33 cellular contexts compared by ENCODE assay signal in genomic region chr3:185131602-185132256, GRCh38. TPM values are rescaled to one million over a fixed set of nuclear protein-coding genes. Genes with fewer than 3 reads are reported as not detected.
"Had no signal": no experiment of that assay in that cellular context is flagged by ENCODE, and none has a peak within 500 bp of the region (broad histone marks: within the 10 kb centered on the region; RNA-seq: fewer than 3 reads in every experiment).

No MANE protein-coding gene starts in this region.

- H3K9me3 Mint-ChIP-seq: activated B cell treated with CpG ODN at 0.5 μM for 24 hours; activated CD8-positive, alpha-beta T cell treated with anti-CD3 and anti-CD28 coated beads for 36 hours; activated T-cell treated with anti-CD3 and anti-CD28 coated beads, Interleukin-2, amount 50 U/mL, for 4 hours; activated T-helper 17 cell treated with anti-CD3 and anti-CD28 coated beads, Interleukin-2, amount 50 U/mL, for 72 hours; central memory CD8-positive, alpha-beta T cell; effector memory CD8-positive, alpha-beta T cell; T-cell; T-helper 1 cell treated with Interleukin-12 subunit alpha and Interleukin-12 subunit beta and Interleukin-4 antibody, amounts not matched to agents 30 μg/mL and 1 μg/mL, for 36 hours had no signal

- H3K27me3 ChIP-seq: brain microvascular endothelial cell, esophagus muscularis mucosa, gastrocnemius medialis had no signal

- FAIRE-seq: astrocyte, bronchial epithelial cell had no signal

- H3K4me3 ChIP-seq: esophagus muscularis mucosa, gastrocnemius medialis had no signal

- DNase-seq: activated B cell treated with CpG ODN at 0.5 μM for 24 hours; activated CD4-positive, alpha-beta T cell treated with anti-CD3 and anti-CD28 coated beads for 48 hours; activated CD4-positive, alpha-beta T cell treated with anti-CD3 and anti-CD28 coated beads, Interleukin-2, amount 50 U/mL, for 1 hour; activated CD4-positive, alpha-beta T cell treated with anti-CD3 and anti-CD28 coated beads, Interleukin-2, amount 50 U/mL, for 48 hours; activated CD8-positive, alpha-beta memory T cell treated with anti-CD3 and anti-CD28 coated beads for 24 hours; activated CD8-positive, alpha-beta T cell treated with anti-CD3 and anti-CD28 coated beads for 36 hours; activated effector memory CD4-positive, alpha-beta T cell treated with Interleukin-2 at 50 U/mL for 16 hours; activated gamma-delta T cell treated with Interleukin-2 at 50 U/mL for 16 hours; activated naive CD4-positive, alpha-beta T cell treated with anti-CD3 and anti-CD28 coated beads, Interleukin-2, amount 50 U/mL, for 16 hours; activated naive CD4-positive, alpha-beta T cell treated with Interleukin-2 at 50 U/mL for 16 hours; activated T-cell treated with anti-CD3 and anti-CD28 coated beads, Interleukin-2, amount 50 U/mL, for 4 hours; amniotic stem cell; anterior cingulate cortex; brain microvascular endothelial cell; cortex of kidney; dermis blood vessel endothelial cell; effector CD4-positive, alpha-beta T cell; effector memory CD8-positive, alpha-beta T cell; erythroblast; foreskin keratinocyte; gastrocnemius medialis; glutamatergic neuron; T-cell; T-helper 9 cell; WERI-Rb-1 had no signal

- H3K36me3 ChIP-seq: brain microvascular endothelial cell, esophagus muscularis mucosa, gastrocnemius medialis, WERI-Rb-1 had no signal

- H3K36me3 Mint-ChIP-seq: activated naive CD8-positive, alpha-beta T cell; T-cell had no signal

- ATAC-seq: activated CD4-positive, CD25-positive, alpha-beta regulatory T cell treated with anti-CD3 and anti-CD28 coated beads, Interleukin-2, amount 50 U/mL, for 24 hours; activated CD8-positive, alpha-beta T cell treated with anti-CD3 and anti-CD28 coated beads for 36 hours; activated T-cell treated with anti-CD3 and anti-CD28 coated beads, Interleukin-2, amount 50 U/mL, for 4 hours; activated T-helper 17 cell treated with anti-CD3 and anti-CD28 coated beads, Interleukin-2, amount 50 U/mL, for 72 hours; effector memory CD8-positive, alpha-beta T cell; foreskin keratinocyte; gastrocnemius medialis; T-cell had no signal

- H3K27ac ChIP-seq: brain microvascular endothelial cell, esophagus muscularis mucosa, foreskin keratinocyte, gastrocnemius medialis, WERI-Rb-1 had no signal

- H3K9me3 ChIP-seq: esophagus muscularis mucosa, gastrocnemius medialis had no signal

- H3K4me3 Mint-ChIP-seq: activated B cell treated with CpG ODN at 0.5 μM for 24 hours; activated CD8-positive, alpha-beta T cell treated with anti-CD3 and anti-CD28 coated beads for 36 hours; activated naive CD8-positive, alpha-beta T cell; activated T-cell treated with anti-CD3 and anti-CD28 coated beads, Interleukin-2, amount 50 U/mL, for 4 hours; activated T-helper 17 cell treated with anti-CD3 and anti-CD28 coated beads, Interleukin-2, amount 50 U/mL, for 72 hours; central memory CD8-positive, alpha-beta T cell; effector memory CD8-positive, alpha-beta T cell; T-cell; T-helper 1 cell treated with Interleukin-12 subunit alpha and Interleukin-12 subunit beta and Interleukin-4 antibody, amounts not matched to agents 30 μg/mL and 1 μg/mL, for 36 hours had no signal

- H3K4me1 Mint-ChIP-seq: activated B cell treated with CpG ODN at 0.5 μM for 24 hours; activated T-helper 17 cell treated with anti-CD3 and anti-CD28 coated beads, Interleukin-2, amount 50 U/mL, for 72 hours; central memory CD8-positive, alpha-beta T cell; T-cell had no signal

- H3K4me1 ChIP-seq: foreskin keratinocyte, gastrocnemius medialis had no signal

- H3K27ac Mint-ChIP-seq: activated B cell treated with CpG ODN at 0.5 μM for 24 hours; activated CD8-positive, alpha-beta T cell treated with anti-CD3 and anti-CD28 coated beads for 36 hours; activated naive CD8-positive, alpha-beta T cell; activated T-helper 17 cell treated with anti-CD3 and anti-CD28 coated beads, Interleukin-2, amount 50 U/mL, for 72 hours; effector memory CD8-positive, alpha-beta T cell; T-cell; T-helper 1 cell treated with Interleukin-12 subunit alpha and Interleukin-12 subunit beta and Interleukin-4 antibody, amounts not matched to agents 30 μg/mL and 1 μg/mL, for 36 hours had no signal

RNA-seq across cellular contexts. Expression of gene C3orf70, which starts 21.1 kb away (rescaled TPM):
- total RNA-seq: activated B cell treated with CpG ODN at 0.5 μM for 24 hours, T-cell had no signal
- polyA plus RNA-seq: foreskin keratinocyte had no signal
